1 cellular context compared by ENCODE assay signal in genomic region chrX:48595929-48596328, GRCh38.
TF ChIP-seq lines count a peak whose summit lies in the region.

No MANE protein-coding gene starts in this region.

TF ChIP-seq in A549, 52 proteins besides CTCF, POLR2A, EP300 and RAD21:
- TF ChIP-seq MAFK (IDR thresholded peaks at IDR 0.05; ENCODE audit: partially characterized antibody) (peak; percentile 61), CBX8 (IDR thresholded peaks at IDR 0.05) (no peak)
